8 cellular contexts compared by ENCODE assay signal in genomic region chr11:37946155-37946766, GRCh38.
DNase-seq lines count a peak whose midpoint lies in the region; ATAC-seq and TF ChIP-seq lines count a peak whose summit lies in the region.

No MANE protein-coding gene starts in this region.

- H3K36me3 ChIP-seq in heart right ventricle (no peaks in the 10 kb centered on the region), OCI-LY1 (ENCODE audit: insufficient read depth, low read length) (no peaks in the 10 kb centered on the region)

- no peak overlapping the region for H3K4me3 ChIP-seq in heart right ventricle
- H3K4me3 ChIP-seq in OCI-LY1 (ENCODE audit: low read depth, low read length, poor library complexity, severe bottlenecking), result no peak overlapping the region

- H3F3A ChIP-seq in OCI-LY1 (ENCODE audit: insufficient read depth, low read length), result no peaks in the 10 kb centered on the region

- peak; percentile 18 to 64 (median 56) for TF ChIP-seq CTCF in heart right ventricle (IDR thresholded peaks at IDR 0.05)
- peak; percentile 70 for TF ChIP-seq CTCF in OCI-LY1 (IDR thresholded peaks at IDR 0.05; ENCODE audit: low read length)

- intact Hi-C loops in heart right ventricle (cut with DNase I), result loop anchor here in 5 of 10 donors (5.0 to 10.0 kb wide), 4 partner anchors 79 to 849 kb away; no protein-coding TSS in a partner anchor
- intact Hi-C loops in left ventricle myocardium superior (cut with micrococcal nuclease), result no loop called here
- intact Hi-C loops in sciatic nerve (cut with DNase I), result no loop called here

- H3K9me3 ChIP-seq in heart right ventricle (peaks cover 0 to 47% (median 9%) of the 10 kb centered on the region in 11 donors), OCI-LY1 (ENCODE audit: low read length) (peaks cover 3% of the 10 kb centered on the region; the same call in 1 of the 2 replicates)

- no peak overlapping the region for H3K27ac ChIP-seq in heart right ventricle
- H3K27ac ChIP-seq in OCI-LY1 (ENCODE audit: low read depth, low read length, poor library complexity, severe bottlenecking), result no peak overlapping the region

- DNase-seq in heart right ventricle (no peak), left ventricle myocardium superior (no peak), pulmonary artery endothelial cell (ENCODE audit: low read depth, low spot score) (peak; percentile 0), hypothalamus (lab: John Stamatoyannopoulos, UW) (no peak), sciatic nerve (ENCODE audit: low spot score) (no peak)

- no peaks in the 10 kb centered on the region for H4K20me1 ChIP-seq in OCI-LY1 (ENCODE audit: insufficient read depth, low read length)

- H3K27me3 ChIP-seq in heart right ventricle, result no peaks in the 10 kb centered on the region
- H3K27me3 ChIP-seq in OCI-LY1 (ENCODE audit: insufficient read depth, low read length), result no peaks in the 10 kb centered on the region

- no peaks in the 10 kb centered on the region for H3K79me2 ChIP-seq in OCI-LY1 (ENCODE audit: insufficient read depth, low read length)

- WGBS in heart right ventricle, 2 donors, result 54 to 55% methylated on average over 4 of the region's 4 CpGs

- H3K9ac ChIP-seq in OCI-LY1 (ENCODE audit: low read length), result no peak overlapping the region

- H3K4me1 ChIP-seq in heart right ventricle (no peaks in the 10 kb centered on the region), OCI-LY1 (ENCODE audit: insufficient read depth, low read length, severe bottlenecking) (no peaks in the 10 kb centered on the region)

- no peak overlapping the region for H3K4me2 ChIP-seq in OCI-LY1 (ENCODE audit: low read length)

- ATAC-seq in heart right ventricle (peak in 1 of 8 donors; percentile 12), left ventricle myocardium superior (no peak), HG03159 (IDR thresholded peaks at IDR 0.05; ENCODE audit: unreplicated experiment) (peak; percentile 79), esophagus mucosa (peak; percentile 59), sciatic nerve (no peak)

- no peaks in the 10 kb centered on the region for H3K9me2 ChIP-seq in OCI-LY1 (ENCODE audit: low read depth, low read length)

- no peak overlapping the region for H2AFZ ChIP-seq in OCI-LY1 (ENCODE audit: low read length)

Comparison
In these comparisons a context has a peak if more than half of its experiments do, and no peak if none do; other contexts are left out.
1. ATAC-seq: peak in HG03159 (single experiment) and esophagus mucosa (single experiment); none in left ventricle myocardium superior (single experiment) and sciatic nerve (single experiment).